ENCODE assay signal across 24 cellular contexts in the genomic region with DNA sequence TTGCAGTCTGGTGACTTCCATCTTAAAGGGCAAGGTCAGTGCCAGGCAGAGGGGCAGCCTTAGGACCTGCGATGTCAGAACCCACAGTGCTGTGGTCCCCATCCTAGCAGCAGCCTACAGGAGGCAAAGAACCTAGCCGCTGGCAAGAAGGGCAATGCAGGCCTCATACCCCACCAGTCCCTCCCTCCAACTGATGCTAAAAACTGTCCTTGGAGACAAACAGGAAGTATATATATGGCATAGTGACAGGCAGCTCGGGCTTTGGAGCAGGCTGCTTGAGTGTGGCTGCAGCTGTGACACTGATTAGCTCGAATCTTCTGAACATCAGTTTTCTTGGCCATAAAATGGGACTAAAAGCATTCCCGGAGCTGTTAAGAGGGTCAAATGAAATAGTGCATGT.
"Had no signal": no experiment of that assay in that cellular context is flagged by ENCODE, and none has a peak within 500 bp of the region (broad histone marks: within the 10 kb centered on the region; RNA-seq: fewer than 3 reads in every experiment).

No MANE protein-coding gene starts in this region.

- H3K9me3 ChIP-seq: ascending aorta, ovary, psoas muscle, testis had no signal

- H3K4me3 Mint-ChIP-seq: activated CD4-positive, alpha-beta T cell treated with anti-CD3 and anti-CD28 coated beads for 36 hours; activated CD8-positive, alpha-beta T cell treated with anti-CD3 and anti-CD28 coated beads, Interleukin-2, amount 10 ng/mL, durations not matched to agents 7 days and 5 days; activated naive CD8-positive, alpha-beta T cell; activated T-cell treated with anti-CD3 and anti-CD28 coated beads, Interleukin-2, amount 50 U/mL, for 72 hours; brain; nephron had no signal

- H3K9me3 Mint-ChIP-seq: activated T-cell treated with anti-CD3 and anti-CD28 coated beads, Interleukin-2, amount 50 U/mL, for 72 hours; nephron had no signal

- DNase-seq: activated CD4-positive, alpha-beta T cell treated with anti-CD3 and anti-CD28 coated beads for 36 hours; activated CD8-positive, alpha-beta T cell treated with anti-CD3 and anti-CD28 coated beads, Interleukin-2, amount 10 ng/mL, durations not matched to agents 7 days and 5 days; activated naive CD4-positive, alpha-beta T cell treated with Interleukin-2 at 50 U/mL for 16 hours; activated T-cell treated with anti-CD3 and anti-CD28 coated beads for 4 hours; activated T-cell treated with anti-CD3 and anti-CD28 coated beads, Interleukin-2, amount 50 U/mL, for 72 hours; effector memory CD4-positive, alpha-beta T cell; mesendoderm; psoas muscle; stimulated activated CD4-positive, alpha-beta T cell treated with anti-CD3 and anti-CD28 coated beads, Interleukin-4, amount 100 ng/mL, for 1 hour; stimulated activated naive CD8-positive, alpha-beta T cell treated with anti-CD3 and anti-CD28 coated beads, Interleukin-15, Interleukin-2, amounts not matched to agents 100 U/mL and 50 U/mL, for 24 hours; T-helper 2 cell; testis; trophoblast cell had no signal

- H3K27ac Mint-ChIP-seq: activated CD4-positive, alpha-beta T cell treated with anti-CD3 and anti-CD28 coated beads for 36 hours; activated CD8-positive, alpha-beta T cell treated with anti-CD3 and anti-CD28 coated beads, Interleukin-2, amount 10 ng/mL, durations not matched to agents 7 days and 5 days; activated naive CD8-positive, alpha-beta T cell; activated T-cell treated with anti-CD3 and anti-CD28 coated beads, Interleukin-2, amount 50 U/mL, for 72 hours; brain; nephron had no signal

- H3K36me3 Mint-ChIP-seq: activated naive CD8-positive, alpha-beta T cell; brain had no signal

- H3K79me2 ChIP-seq: hepatocyte had no signal

- H3K4me1 Mint-ChIP-seq: activated CD4-positive, alpha-beta T cell treated with anti-CD3 and anti-CD28 coated beads for 36 hours had no signal

- H2AFZ ChIP-seq: hepatocyte had no signal

- H3K4me3 ChIP-seq: ascending aorta, cardiac muscle cell, coronary artery, dorsolateral prefrontal cortex, hepatocyte, lung, ovary, psoas muscle, testis had no signal

- H3K4me1 ChIP-seq: ascending aorta had no signal

- H3K4me2 ChIP-seq: hepatocyte had no signal

- H3K27ac ChIP-seq: ascending aorta, cardiac muscle cell, coronary artery, hepatocyte, ovary, psoas muscle, testis had no signal

- ATAC-seq: activated CD4-positive, alpha-beta T cell treated with anti-CD3 and anti-CD28 coated beads for 36 hours; activated CD8-positive, alpha-beta T cell treated with anti-CD3 and anti-CD28 coated beads, Interleukin-2, amount 10 ng/mL, durations not matched to agents 7 days and 5 days; activated T-cell treated with anti-CD3 and anti-CD28 coated beads, Interleukin-2, amount 50 U/mL, for 72 hours; left lobe of liver; psoas muscle; stimulated activated naive CD8-positive, alpha-beta T cell treated with anti-CD3 and anti-CD28 coated beads, Interleukin-15, Interleukin-2, amounts not matched to agents 100 U/mL and 50 U/mL, for 24 hours had no signal

- H3K27me3 Mint-ChIP-seq: activated CD4-positive, alpha-beta T cell treated with anti-CD3 and anti-CD28 coated beads for 36 hours had no signal

- H3K27me3 ChIP-seq: ascending aorta, cardiac muscle cell, dorsolateral prefrontal cortex, hepatocyte, ovary, testis had no signal

- H3K36me3 ChIP-seq: ascending aorta, cardiac muscle cell, ovary had no signal
